ENCODE assay signal across 11 cellular contexts in genomic region chr14:75422169-75422568, GRCh38. TPM values are rescaled to one million over a fixed set of nuclear protein-coding genes. Genes with fewer than 3 reads are reported as not detected.
DNase-seq lines count a peak whose midpoint lies in the region.
"Had no signal": no experiment of that assay in that cellular context is flagged by ENCODE, and none has a peak within 500 bp of the region (broad histone marks: within the 10 kb centered on the region; RNA-seq: fewer than 3 reads in every experiment).

No MANE protein-coding gene starts in this region.

- in situ Hi-C loops in ACHN (cut with HindIII; ENCODE audit: low pct_ligation_motif_present, low pct_unique_long_range_greater_than_20kb, low sequenced_read_pairs), result no loop called here

- DNase-seq in ACHN (peak; percentile 45), ELR (ENCODE audit: low read depth) (peak; percentile 92), RPMI7951 (ENCODE audit: low read depth) (peak; percentile 62), head of caudate nucleus (peak in 26 of 42 donors; percentile 16 to 82 (median 54)), HuH-7 (ENCODE audit: low spot score) (no peak), SKM-1 treated with dmso at 0.1 percent for 144 hours (lab: John Stamatoyannopoulos, UW; ENCODE audit: unreplicated experiment) (no peak), LoVo (ENCODE audit: low spot score) (no peak)
- no peak for DNase-seq in activated CD8-positive, alpha-beta memory T cell treated with anti-CD3 and anti-CD28 coated beads, Interleukin-2, amount 50 U/mL, for 4 hours
- DNase-seq: effector memory CD4-positive, alpha-beta T cell; NCI-H1694 treated with DMSO at 0.1 percent for 48 hours; stimulated activated CD4-positive, alpha-beta T cell treated with anti-CD3 and anti-CD28 coated beads, Interleukin-12 subunit alpha, Interleukin-12 subunit beta, amount 100 ng/mL, for 4 hours had no signal

- intact Hi-C loops in head of caudate nucleus (cut with DNase I), result no loop called here

RNA-seq across cellular contexts. Expression of gene JDP2, which starts 5.7 kb away (rescaled TPM):
- total RNA-seq in RPMI7951 (2014; rRNA removed; shearing (Covaris generic)), result 3.7 and 4.3 TPM in 2 replicates

Comparison
In these comparisons a context has a peak if more than half of its experiments do, and no peak if none do; other contexts are left out.
1. DNase-seq: peak in ACHN (single experiment), ELR (single experiment), RPMI7951 (single experiment) and head of caudate nucleus (26 of 42); none in HuH-7 (single experiment), SKM-1 treated with dmso at 0.1 percent for 144 hours (single experiment), activated CD8-positive, alpha-beta memory T cell treated with anti-CD3 and anti-CD28 coated beads, Interleukin-2, amount 50 U/mL, for 4 hours (single experiment) and LoVo (single experiment).